In the genomic region with DNA sequence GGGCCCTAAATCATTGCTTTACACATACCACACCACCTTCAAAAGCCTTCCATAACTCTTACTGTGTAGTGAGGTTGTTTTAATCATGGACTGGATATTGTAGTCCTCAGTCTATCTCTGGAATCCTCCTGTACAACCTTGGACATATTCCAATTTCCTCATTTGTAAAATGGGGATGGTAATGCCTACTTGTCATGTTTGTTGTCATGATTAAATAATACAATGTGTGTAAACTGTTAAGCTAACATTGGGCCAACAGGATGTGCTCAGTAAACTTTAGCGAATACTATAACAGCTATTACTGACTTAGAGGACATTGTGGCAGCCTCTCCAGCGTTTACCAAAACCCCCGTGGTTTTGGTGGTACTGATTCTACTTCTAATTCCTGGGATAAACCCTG, we compare ENCODE assay signal across 25 cellular contexts.
"Had no signal": no experiment of that assay in that cellular context is flagged by ENCODE, and none has a peak within 500 bp of the region (broad histone marks: within the 10 kb centered on the region; RNA-seq: fewer than 3 reads in every experiment).

No MANE protein-coding gene starts in this region.

- H3K9me3 ChIP-seq: ascending aorta, colonic mucosa, SJCRH30 had no signal

- ATAC-seq: activated CD8-positive, alpha-beta T cell treated with anti-CD3 and anti-CD28 coated beads, Interleukin-2, amount 10 ng/mL, durations not matched to agents 7 days and 5 days; K562; Panc1 had no signal

- DNase-seq: activated CD4-positive, alpha-beta T cell treated with anti-CD3 and anti-CD28 coated beads, Interleukin-2, amount 10 ng/mL, durations not matched to agents 7 days and 5 days; activated CD4-positive, alpha-beta T cell treated with anti-CD3 and anti-CD28 coated beads, Interleukin-2, amount 50 U/mL, for 48 hours; activated CD8-positive, alpha-beta T cell treated with anti-CD3 and anti-CD28 coated beads, Interleukin-2, amount 10 ng/mL, durations not matched to agents 7 days and 5 days; activated gamma-delta T cell; activated naive CD4-positive, alpha-beta T cell treated with Interleukin-2 at 50 U/mL for 16 hours; activated naive CD8-positive, alpha-beta T cell treated with anti-CD3 and anti-CD28 coated beads, Interleukin-2, amount 10 ng/mL, durations not matched to agents 7 days and 5 days; activated T-cell treated with anti-CD3 and anti-CD28 coated beads, Interleukin-2, amount 50 U/mL, for 24 hours; amygdala; colonic mucosa; NCI-H1048; NCI-H1105 treated with DMSO at 0.1 percent for 48 hours; NCI-H1436; NCI-H1694 treated with DMSO at 0.1 percent for 48 hours; NCI-H2171 treated with DMSO at 0.1 percent for 48 hours; NCI-H226; NCI-H524; NCI-H774; SHP77; SJCRH30; T1000 had no signal

- H3K27me3 ChIP-seq: ascending aorta, cardiac muscle cell, colonic mucosa, SJCRH30 had no signal

- H3K4me3 ChIP-seq: ascending aorta, cardiac muscle cell, colonic mucosa, K562, SJCRH30, SK-N-MC had no signal

- H3K4me1 ChIP-seq: ascending aorta, colonic mucosa, SJCRH30 had no signal

- H3K27ac ChIP-seq: ascending aorta, cardiac muscle cell, colonic mucosa, SJCRH30, SK-N-MC had no signal

- H3K36me3 ChIP-seq: ascending aorta, cardiac muscle cell, colonic mucosa, SJCRH30 had no signal
